ENCODE assay signal across 8 cellular contexts in the genomic region with DNA sequence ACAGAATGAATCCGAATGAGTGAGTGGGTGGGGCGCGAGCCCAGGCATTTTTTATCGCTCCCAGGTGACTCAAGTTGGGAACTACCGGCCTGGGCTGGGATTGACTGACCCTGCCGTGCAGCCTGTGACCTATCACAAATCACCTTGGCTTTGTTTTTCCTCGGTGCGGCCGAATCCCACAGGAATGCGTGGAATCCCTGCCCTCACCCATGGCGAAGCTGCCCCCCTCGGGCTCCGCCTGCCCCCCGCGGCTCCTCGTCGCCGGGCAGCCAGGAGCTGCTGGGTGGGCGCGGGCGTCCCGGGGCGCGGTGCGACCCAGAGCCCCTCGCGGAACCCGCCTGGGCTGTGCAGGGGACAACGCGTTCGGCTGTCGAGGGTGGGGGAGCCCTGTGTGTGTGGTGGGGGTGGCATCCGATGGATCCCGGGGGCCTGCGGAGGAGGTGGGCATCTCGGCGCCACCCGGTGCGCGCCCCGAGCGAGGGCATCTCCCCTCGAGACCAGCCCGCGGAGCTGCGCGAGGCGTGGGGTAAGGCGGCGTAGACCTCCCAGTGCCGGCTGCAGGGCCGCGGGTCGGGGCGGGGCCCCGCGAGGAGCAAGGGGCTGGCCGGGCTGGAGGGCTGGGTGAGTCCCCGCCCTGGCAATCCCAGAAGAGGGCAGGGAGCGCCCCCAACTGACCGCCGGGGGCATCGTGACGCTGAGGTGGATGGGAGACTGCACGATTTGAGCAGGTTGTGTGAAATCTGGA. TPM values are rescaled to one million over a fixed set of nuclear protein-coding genes. Genes with fewer than 3 reads are reported as not detected.
DNase-seq lines count a peak whose midpoint lies in the region; ATAC-seq and TF ChIP-seq lines count a peak whose summit lies in the region.

No MANE protein-coding gene starts in this region.

- H3K4me2 ChIP-seq in Karpas-422 (ENCODE audit: low read depth, low read length, poor library complexity, severe bottlenecking) = peak overlapping the region; percentile 67

- H3K9me3 ChIP-seq in Karpas-422 (ENCODE audit: low read length) (peaks cover 11% of the 10 kb centered on the region; the same call in 1 of the 2 replicates), adipocyte (ENCODE audit: control insufficient read depth, low read length) (peaks cover 9% of the 10 kb centered on the region), right atrium auricular region (peaks cover 0 to 5% of the 10 kb centered on the region in 2 donors), vagina (no peaks in the 10 kb centered on the region)

- intact Hi-C loops in vagina (cut with DNase I) = loop anchor here (10.0 kb wide), 1 partner anchor 307 kb away; no protein-coding TSS in a partner anchor

- peak; percentile 98 for ATAC-seq in GM21786 (IDR thresholded peaks at IDR 0.05; ENCODE audit: unreplicated experiment)

- H3K27ac ChIP-seq in Karpas-422 (ENCODE audit: low read length) (no peak overlapping the region), right atrium auricular region (no peak overlapping the region), vagina (peak overlapping the region; percentile 18)

- DNase-seq in GM04503 (ENCODE audit: low read depth) = peak; percentile 27
- peak; percentile 91 for DNase-seq in Karpas-422
- peak; percentile 26 for DNase-seq in SKM-1 treated with dmso at 0.1 percent for 144 hours (lab: John Stamatoyannopoulos, UW; ENCODE audit: unreplicated experiment)
- peak; percentile 93 for DNase-seq in adipocyte (ENCODE audit: low read depth)
- DNase-seq in right atrium auricular region (ENCODE audit: low spot score) = peak; percentile 88
- DNase-seq in putamen (ENCODE audit: low spot score) = peak; percentile 85
- peak in 1 of 2 donors; percentile 86 for DNase-seq in vagina (ENCODE audit: extremely low spot score in 2 of 2)

- H3K9me2 ChIP-seq in Karpas-422 (replicated peaks; ENCODE audit: insufficient read depth, low read length) = no peaks in the 10 kb centered on the region

- H2AFZ ChIP-seq in Karpas-422 (ENCODE audit: low read length) = peak overlapping the region; percentile 86; the same call in 1 of the 2 replicates

- no peaks in the 10 kb centered on the region for H3K36me3 ChIP-seq in Karpas-422 (ENCODE audit: insufficient read depth, low read length)
- H3K36me3 ChIP-seq in adipocyte (ENCODE audit: control insufficient read depth, insufficient read depth, low read length, severe bottlenecking) = no peaks in the 10 kb centered on the region
- H3K36me3 ChIP-seq in right atrium auricular region = no peaks in the 10 kb centered on the region
- no peaks in the 10 kb centered on the region for H3K36me3 ChIP-seq in vagina

- TF ChIP-seq CTCF in right atrium auricular region (IDR thresholded peaks at IDR 0.05) (peak; percentile 88 to 92), vagina (IDR thresholded peaks at IDR 0.05) (peak; percentile 19 to 73 (median 57))

- no peaks in the 10 kb centered on the region for H3K79me2 ChIP-seq in Karpas-422 (ENCODE audit: low read length)

- H3K4me1 ChIP-seq in Karpas-422 (ENCODE audit: low read length) = peaks cover 14% of the 10 kb centered on the region
- H3K4me1 ChIP-seq in adipocyte (ENCODE audit: control insufficient read depth, insufficient read depth, low read length) = peaks cover 7% of the 10 kb centered on the region
- H3K4me1 ChIP-seq in right atrium auricular region = peaks cover 0 to 11% of the 10 kb centered on the region in 2 donors
- peaks cover 17% of the 10 kb centered on the region for H3K4me1 ChIP-seq in vagina

- H3K27me3 ChIP-seq in Karpas-422 (ENCODE audit: low read length) (no peaks in the 10 kb centered on the region; the same call in 1 of the 2 replicates), adipocyte (replicated peaks; ENCODE audit: control insufficient read depth, insufficient read depth, low read length) (peaks cover 4% of the 10 kb centered on the region), right atrium auricular region (no peaks in the 10 kb centered on the region), vagina (no peaks in the 10 kb centered on the region)

- H4K20me1 ChIP-seq in Karpas-422 (ENCODE audit: insufficient read depth, low read depth, low read length) = no peaks in the 10 kb centered on the region

- H3K9ac ChIP-seq in Karpas-422 (ENCODE audit: low read length) (peak overlapping the region; percentile 57), adipocyte (ENCODE audit: low read length) (peak overlapping the region; percentile 74)

- H3K4me3 ChIP-seq in Karpas-422 (ENCODE audit: low read length) (peak overlapping the region; percentile 65), adipocyte (ENCODE audit: low read length) (peak overlapping the region; percentile 77), right atrium auricular region (peak overlapping the region; percentile 48 to 57), vagina (peak overlapping the region; percentile 56 to 67)

- TF ChIP-seq POLR2A in vagina (IDR thresholded peaks at IDR 0.05) = no peak

RNA-seq across cellular contexts. Expression of gene B3GNT7, which starts 16.5 kb away (rescaled TPM):
- 2.8 and 4.7 TPM in 2 replicates for total RNA-seq in Karpas-422 (2014; rRNA removed; shearing (Covaris generic); ENCODE audit: low replicate concordance)
- total RNA-seq in right atrium auricular region = 1 to 10 TPM; 4.0 to 9.4 TPM
- total RNA-seq in vagina = 7.1 TPM

RNA-seq across cellular contexts. Expression of gene NCL, which starts 52.2 kb away (rescaled TPM):
- total RNA-seq in Karpas-422 (2014; rRNA removed; shearing (Covaris generic); ENCODE audit: low replicate concordance) = 200 and 291 TPM in 2 replicates
- total RNA-seq in right atrium auricular region (10 to 100 TPM; 73.5 to 85.8 TPM), vagina (348 TPM)
